8 cellular contexts compared by ENCODE assay signal in genomic region chr13:110412132-110412912, GRCh38.
DNase-seq lines count a peak whose midpoint lies in the region; ATAC-seq, FAIRE-seq and TF ChIP-seq lines count a peak whose summit lies in the region.

No MANE protein-coding gene starts in this region.

- H3K9me3 ChIP-seq in CD4-positive, alpha-beta T cell (ENCODE audit: control insufficient read depth, low read length) = no peaks in the 10 kb centered on the region
- no peaks in the 10 kb centered on the region for H3K9me3 ChIP-seq in esophagus (ENCODE audit: control insufficient read depth in 2 of 2, insufficient read depth in 1 of 2, low read depth in 1 of 2, low read length in 1 of 2)
- H3K9me3 ChIP-seq in muscle layer of duodenum (ENCODE audit: control insufficient read depth in 1 of 2, low read length in 2 of 2) = no peaks in the 10 kb centered on the region

- peak; percentile 80 for TF ChIP-seq CTCF in CD4-positive, alpha-beta T cell (IDR thresholded peaks at IDR 0.05)

- peaks cover 83% of the 10 kb centered on the region for H3K27me3 Mint-ChIP-seq in CD4-positive, alpha-beta T cell

- peaks cover 0 to 2% of the 10 kb centered on the region in 2 donors for H3K36me3 ChIP-seq in esophagus (ENCODE audit: control insufficient read depth in 2 of 2, insufficient read depth in 2 of 2, low read length in 1 of 2)
- peaks cover 0 to 2% of the 10 kb centered on the region in 2 donors for H3K36me3 ChIP-seq in muscle layer of duodenum (ENCODE audit: control insufficient read depth in 1 of 2, insufficient read depth in 2 of 2, low read length in 2 of 2)

- peak; percentile 54 for ATAC-seq in CD4-positive, alpha-beta T cell (ENCODE audit: poor library complexity)
- peak; percentile 88 for ATAC-seq in HG03354 (IDR thresholded peaks at IDR 0.05; ENCODE audit: poor library complexity, severe bottlenecking, unreplicated experiment)

- H3K4me1 Mint-ChIP-seq in CD4-positive, alpha-beta T cell (ENCODE audit: low read depth) = no peaks in the 10 kb centered on the region

- no peak overlapping the region for H3K27ac Mint-ChIP-seq in CD4-positive, alpha-beta T cell

- FAIRE-seq in GM19239 (lab: Jason Lieb, UNC) = peak; percentile 100

- WGBS in esophagus, 2 donors = 32 to 33% methylated on average over 16 of the region's 16 CpGs

- H3K27me3 ChIP-seq in CD4-positive, alpha-beta T cell (ENCODE audit: control insufficient read depth, insufficient read depth, low read length) = peaks cover 35% of the 10 kb centered on the region
- H3K27me3 ChIP-seq in esophagus (ENCODE audit: control insufficient read depth in 1 of 2, insufficient read depth in 2 of 2, low read length in 2 of 2) = no peaks in the 10 kb centered on the region
- H3K27me3 ChIP-seq in muscle layer of duodenum (ENCODE audit: low read depth, low read length) = no peaks in the 10 kb centered on the region

- intact Hi-C loops in CD4-positive, alpha-beta T cell (cut with DNase I, micrococcal nuclease) = loop anchor here (1.0 to 10.0 kb wide), 4 partner anchors 190 to 1452 kb away; no protein-coding TSS in a partner anchor

- peaks cover 0 to 3% of the 10 kb centered on the region in 2 donors for H3K4me1 ChIP-seq in esophagus (ENCODE audit: control insufficient read depth in 2 of 2, insufficient read depth in 2 of 2, low read length in 1 of 2)
- peaks cover 13 to 29% of the 10 kb centered on the region in 2 donors for H3K4me1 ChIP-seq in muscle layer of duodenum (ENCODE audit: control insufficient read depth in 1 of 2, insufficient read depth in 2 of 2, low read length in 2 of 2)

- no peak overlapping the region for H3K27ac ChIP-seq in CD4-positive, alpha-beta T cell (ENCODE audit: low read depth, low read length)
- peak overlapping the region; percentile 69 to 88 for H3K27ac ChIP-seq in esophagus (ENCODE audit: low read depth in 2 of 2, low read length in 1 of 2)
- peak overlapping the region; percentile 86 for H3K27ac ChIP-seq in muscle layer of duodenum (ENCODE audit: low read length)

- no peak overlapping the region for H3K4me3 ChIP-seq in esophagus (ENCODE audit: low read depth in 1 of 2, low read length in 2 of 2)
- no peak overlapping the region for H3K4me3 ChIP-seq in muscle layer of duodenum (ENCODE audit: low read depth in 1 of 2, low read length in 2 of 2)

- DNase-seq in CD4-positive, alpha-beta T cell = peak; percentile 21 to 64 (median 40)
- DNase-seq in GM19239 (ENCODE audit: insufficient read length, low spot score) = peak; percentile 73
- peak; percentile 74 for DNase-seq in NCI-H82 (lab: John Stamatoyannopoulos, UW)
- peak; percentile 32 for DNase-seq in activated T-cell treated with anti-CD3 and anti-CD28 coated beads for 1 hour (ENCODE audit: low read depth)
- peak; percentile 41 for DNase-seq in stimulated activated CD8-positive, alpha-beta memory T cell treated with anti-CD3 and anti-CD28 coated beads, Interleukin-7, amount 100 ng/mL, for 24 hours (ENCODE audit: low read depth)

- no peak overlapping the region for H3K4me3 Mint-ChIP-seq in CD4-positive, alpha-beta T cell

- H3K9me3 Mint-ChIP-seq in CD4-positive, alpha-beta T cell = no peaks in the 10 kb centered on the region

- H3K36me3 Mint-ChIP-seq in CD4-positive, alpha-beta T cell (ENCODE audit: low read depth) = no peaks in the 10 kb centered on the region

- POLR2A ChIA-PET in CD4-positive, alpha-beta T cell (lab: Charles Lee) = no interaction called here

- CTCF ChIA-PET in CD4-positive, alpha-beta T cell (lab: Charles Lee) = no interaction called here
